Comparison of ENCODE assay signal across 11 cellular contexts in the genomic region with DNA sequence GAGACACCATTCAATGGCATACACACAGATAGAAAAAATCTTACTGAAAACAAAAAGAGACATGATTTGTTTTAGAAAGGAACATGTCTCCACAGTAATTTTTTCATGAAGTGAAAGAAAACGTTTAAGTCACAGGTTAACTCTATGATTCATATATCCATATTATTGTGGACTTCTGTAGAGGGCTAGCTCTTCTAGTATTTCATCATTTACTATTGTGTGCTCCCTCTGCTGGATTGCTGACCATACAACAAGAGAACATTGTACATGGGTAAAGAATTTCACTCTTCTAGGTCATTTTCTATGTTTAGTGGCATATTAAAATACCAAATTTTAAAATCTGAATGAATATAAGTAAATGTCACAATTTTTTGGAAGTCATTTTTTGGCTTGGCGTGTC.
DNase-seq lines count a peak whose midpoint lies in the region; ATAC-seq and TF ChIP-seq lines count a peak whose summit lies in the region.
"Had no signal": no experiment of that assay in that cellular context is flagged by ENCODE, and none has a peak within 500 bp of the region (broad histone marks: within the 10 kb centered on the region; RNA-seq: fewer than 3 reads in every experiment).

No MANE protein-coding gene starts in this region.

- no peaks in the 10 kb centered on the region for H3K4me1 Mint-ChIP-seq in nephron
- no peaks in the 10 kb centered on the region for H3K4me1 Mint-ChIP-seq in activated T-cell treated with anti-CD3 and anti-CD28 coated beads, Interleukin-2, amount 50 U/mL, for 24 hours (ENCODE audit: low read depth)

- no peak overlapping the region for H3K9ac ChIP-seq in adipocyte (ENCODE audit: low read length)

- no peak overlapping the region for H3K27ac Mint-ChIP-seq in nephron
- no peak overlapping the region for H3K27ac Mint-ChIP-seq in activated T-cell treated with anti-CD3 and anti-CD28 coated beads, Interleukin-2, amount 50 U/mL, for 24 hours

- TF ChIP-seq CTCF in nephron (IDR thresholded peaks at IDR 0.05; ENCODE audit: unreplicated experiment in 3 of 3): peak in 2 of 3 experiments; percentile 14 to 33

- H3K27me3 ChIP-seq in adipocyte (replicated peaks; ENCODE audit: control insufficient read depth, insufficient read depth, low read length): peaks cover 3% of the 10 kb centered on the region

- H3K4me3 Mint-ChIP-seq in nephron: no peak overlapping the region
- no peak overlapping the region for H3K4me3 Mint-ChIP-seq in activated T-cell treated with anti-CD3 and anti-CD28 coated beads, Interleukin-2, amount 50 U/mL, for 24 hours

- H3K36me3 ChIP-seq in adipocyte (ENCODE audit: control insufficient read depth, insufficient read depth, low read length, severe bottlenecking): no peaks in the 10 kb centered on the region

- H3K9me3 Mint-ChIP-seq in nephron: no peaks in the 10 kb centered on the region
- H3K9me3 Mint-ChIP-seq in activated T-cell treated with anti-CD3 and anti-CD28 coated beads, Interleukin-2, amount 50 U/mL, for 24 hours: peaks cover 2% of the 10 kb centered on the region

- in situ Hi-C loops in KBM-7 (cut with MboI; ENCODE audit: low pct_unique_long_range_greater_than_20kb, low sequenced_read_pairs): no loop called here

- H3K27me3 Mint-ChIP-seq in nephron (ENCODE audit: low read depth): no peaks in the 10 kb centered on the region
- peaks cover 10% of the 10 kb centered on the region for H3K27me3 Mint-ChIP-seq in activated T-cell treated with anti-CD3 and anti-CD28 coated beads, Interleukin-2, amount 50 U/mL, for 24 hours

- H3K4me3 ChIP-seq in adipocyte (ENCODE audit: low read length): no peak overlapping the region

- no peaks in the 10 kb centered on the region for H3K9me3 ChIP-seq in adipocyte (ENCODE audit: control insufficient read depth, low read length)

- ATAC-seq in GM18907 (IDR thresholded peaks at IDR 0.05; ENCODE audit: unreplicated experiment) (peak; percentile 61), HG03095 (IDR thresholded peaks at IDR 0.05; ENCODE audit: unreplicated experiment) (no peak), GM21786 (IDR thresholded peaks at IDR 0.05; ENCODE audit: unreplicated experiment) (no peak)

- H3K36me3 Mint-ChIP-seq in nephron (ENCODE audit: low read depth): no peaks in the 10 kb centered on the region
- H3K36me3 Mint-ChIP-seq in activated T-cell treated with anti-CD3 and anti-CD28 coated beads, Interleukin-2, amount 50 U/mL, for 24 hours (ENCODE audit: low read depth): no peaks in the 10 kb centered on the region

- DNase-seq in KBM-7 (peak; percentile 6), adipocyte (ENCODE audit: low read depth) (peak; percentile 5)
- no peak for DNase-seq in activated T-cell treated with anti-CD3 and anti-CD28 coated beads, Interleukin-2, amount 50 U/mL, for 24 hours
- DNase-seq: activated gamma-delta T cell treated with Interleukin-2 at 50 U/mL for 16 hours; effector CD4-positive, alpha-beta T cell; nucleus accumbens; stimulated activated CD4-positive, alpha-beta T cell treated with anti-CD3 and anti-CD28 coated beads, Interleukin-4, amount 100 ng/mL, for 4 hours had no signal

- H3K4me1 ChIP-seq in adipocyte (ENCODE audit: control insufficient read depth, insufficient read depth, low read length): no peaks in the 10 kb centered on the region
